8 cellular contexts compared by ENCODE assay signal in genomic region chr3:71066356-71066755, GRCh38.
DNase-seq lines count a peak whose midpoint lies in the region; ATAC-seq lines count a peak whose summit lies in the region.

No MANE protein-coding gene starts in this region.

- in situ Hi-C loops in HAP-1 (cut with MboI; ENCODE audit: low sequenced_read_pairs), result no loop called here

- no peaks in the 10 kb centered on the region for H3K27me3 Mint-ChIP-seq in activated naive CD8-positive, alpha-beta T cell treated with anti-CD3 and anti-CD28 coated beads for 36 hours

- H3K9me3 Mint-ChIP-seq in activated naive CD8-positive, alpha-beta T cell treated with anti-CD3 and anti-CD28 coated beads for 36 hours, result no peaks in the 10 kb centered on the region

- H3K9me3 ChIP-seq in muscle layer of duodenum (ENCODE audit: control insufficient read depth in 1 of 2, low read length in 2 of 2) (no peaks in the 10 kb centered on the region), HAP-1 (no peaks in the 10 kb centered on the region)

- H3K4me1 Mint-ChIP-seq in activated naive CD8-positive, alpha-beta T cell treated with anti-CD3 and anti-CD28 coated beads for 36 hours, result peaks cover 61% of the 10 kb centered on the region

- peaks cover 31% of the 10 kb centered on the region for H3K36me3 Mint-ChIP-seq in activated naive CD8-positive, alpha-beta T cell treated with anti-CD3 and anti-CD28 coated beads for 36 hours

- DNase-seq in CD1c-positive myeloid dendritic cell (ENCODE audit: extremely low spot score), result peak; percentile 40
- DNase-seq in Kasumi-1 (lab: John Stamatoyannopoulos, UW), result peak; percentile 81 to 83
- peak; percentile 57 for DNase-seq in activated naive CD8-positive, alpha-beta T cell treated with anti-CD3 and anti-CD28 coated beads for 36 hours
- no peak for DNase-seq in NCI-H446 (lab: John Stamatoyannopoulos, UW)
- no peak for DNase-seq in SK-N-DZ (ENCODE audit: low spot score)
- no peak for DNase-seq in HAP-1 (ENCODE audit: low spot score in 2 of 2)

- H3K4me3 ChIP-seq in muscle layer of duodenum (ENCODE audit: low read depth in 1 of 2, low read length in 2 of 2), result peak overlapping the region; percentile 25 to 76
- H3K4me3 ChIP-seq in HAP-1, result no peak overlapping the region

- H3K27me3 ChIP-seq in muscle layer of duodenum (ENCODE audit: low read depth, low read length), result no peaks in the 10 kb centered on the region
- no peaks in the 10 kb centered on the region for H3K27me3 ChIP-seq in HAP-1 (ENCODE audit: low read depth)

- H3K27ac ChIP-seq in muscle layer of duodenum (ENCODE audit: low read length), result peak overlapping the region; percentile 93

- peak overlapping the region; percentile 85 for H3K4me3 Mint-ChIP-seq in activated naive CD8-positive, alpha-beta T cell treated with anti-CD3 and anti-CD28 coated beads for 36 hours

- H3K36me3 ChIP-seq in muscle layer of duodenum (ENCODE audit: control insufficient read depth in 1 of 2, insufficient read depth in 2 of 2, low read length in 2 of 2) (peaks cover 0 to 26% of the 10 kb centered on the region in 2 donors), HAP-1 (replicated peaks) (no peaks in the 10 kb centered on the region)

- H3K4me1 ChIP-seq in muscle layer of duodenum (ENCODE audit: control insufficient read depth in 1 of 2, insufficient read depth in 2 of 2, low read length in 2 of 2), result peaks cover 23 to 50% of the 10 kb centered on the region in 2 donors
- peaks cover 29% of the 10 kb centered on the region for H3K4me1 ChIP-seq in HAP-1

- H3K27ac Mint-ChIP-seq in activated naive CD8-positive, alpha-beta T cell treated with anti-CD3 and anti-CD28 coated beads for 36 hours, result peak overlapping the region; percentile 95

- ATAC-seq in GM21367 (IDR thresholded peaks at IDR 0.05; ENCODE audit: unreplicated experiment), result no peak

Comparison
In these comparisons a context has a peak if more than half of its experiments do, and no peak if none do; other contexts are left out.
1. DNase-seq: peak in CD1c-positive myeloid dendritic cell (single experiment), Kasumi-1 (2 of 2) and activated naive CD8-positive, alpha-beta T cell treated with anti-CD3 and anti-CD28 coated beads for 36 hours (single experiment); none in NCI-H446 (0 of 2), SK-N-DZ (single experiment) and HAP-1 (0 of 2).